Comparison of ENCODE assay signal across 24 cellular contexts in genomic region chr16:75019586-75019985, GRCh38.
"Had no signal": no experiment of that assay in that cellular context is flagged by ENCODE, and none has a peak within 500 bp of the region (broad histone marks: within the 10 kb centered on the region; RNA-seq: fewer than 3 reads in every experiment).

No MANE protein-coding gene starts in this region.

- H3K27ac ChIP-seq: lower lobe of right lung, neutrophil, prostate gland, right atrium auricular region, stomach, thyroid gland had no signal

- DNase-seq: cortex of kidney; effector memory CD8-positive, alpha-beta T cell; hypothalamus; immature natural killer cell; islet precursor cell; kidney glomerular epithelial cell; left colon; left ventricle myocardium superior; lower lobe of right lung; naive thymus-derived CD8-positive, alpha-beta T cell; sigmoid colon; stimulated activated CD4-positive, alpha-beta T cell treated with anti-CD3 and anti-CD28 coated beads, Interleukin-2, amount 100 ng/mL, for 24 hours; stimulated activated CD4-positive, alpha-beta T cell treated with anti-CD3 and anti-CD28 coated beads, Interleukin-4, amount 100 ng/mL, for 24 hours; stimulated activated naive CD4-positive, alpha-beta T cell treated with Interleukin-2 at 50 U/mL for 16 hours; stomach; thyroid gland had no signal

- ATAC-seq: effector memory CD8-positive, alpha-beta T cell; left colon; left ventricle myocardium superior; lower lobe of right lung; naive thymus-derived CD8-positive, alpha-beta T cell had no signal

- H3K27me3 Mint-ChIP-seq: type B pancreatic cell had no signal

- FAIRE-seq: endometrium, frontal cortex had no signal

- H3K9me3 ChIP-seq: neutrophil, prostate gland, thyroid gland had no signal

- H3K36me3 ChIP-seq: lower lobe of right lung, neutrophil, prostate gland, sigmoid colon, thyroid gland had no signal

- H3K4me3 ChIP-seq: lower lobe of right lung, prostate gland, right atrium auricular region, sigmoid colon, stomach, thyroid gland had no signal

- H3K4me1 ChIP-seq: prostate gland had no signal

- H3K4me3 Mint-ChIP-seq: effector memory CD8-positive, alpha-beta T cell; immature natural killer cell; naive thymus-derived CD8-positive, alpha-beta T cell; neural crest cell; stimulated activated effector memory CD8-positive, alpha-beta T cell treated with anti-CD3 and anti-CD28 coated beads, Interleukin-12 subunit alpha, Interleukin-12 subunit beta, amount 100 ng/mL, for 72 hours; type B pancreatic cell had no signal

- H3K27ac Mint-ChIP-seq: effector memory CD8-positive, alpha-beta T cell; immature natural killer cell; naive thymus-derived CD8-positive, alpha-beta T cell; stimulated activated effector memory CD8-positive, alpha-beta T cell treated with anti-CD3 and anti-CD28 coated beads, Interleukin-12 subunit alpha, Interleukin-12 subunit beta, amount 100 ng/mL, for 72 hours; type B pancreatic cell had no signal

- H3K27me3 ChIP-seq: neutrophil, right atrium auricular region, sigmoid colon, stomach, thyroid gland had no signal
